Comparison of ENCODE assay signal across 14 cellular contexts in the genomic region with DNA sequence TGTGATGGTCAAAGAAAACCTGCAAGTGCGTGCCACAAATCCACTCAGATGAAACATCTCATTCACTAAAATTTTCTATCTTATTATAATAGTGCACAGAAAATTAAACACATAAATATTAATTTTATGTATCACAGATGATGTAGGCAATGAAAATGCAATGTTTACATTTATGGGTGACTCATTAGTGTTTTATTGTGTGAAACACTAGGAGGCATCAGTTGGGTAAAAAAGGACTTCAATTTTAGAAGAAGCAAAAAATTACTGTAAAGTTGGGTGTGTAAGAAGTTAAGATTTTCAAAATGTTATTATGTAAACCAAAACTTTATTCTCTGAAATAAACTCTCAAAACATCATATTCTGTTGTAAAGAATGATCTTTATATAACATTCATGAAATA. TPM values are rescaled to one million over a fixed set of nuclear protein-coding genes. Genes with fewer than 3 reads are reported as not detected.
DNase-seq lines count a peak whose midpoint lies in the region; ATAC-seq, FAIRE-seq and TF ChIP-seq lines count a peak whose summit lies in the region.
"Had no signal": no experiment of that assay in that cellular context is flagged by ENCODE, and none has a peak within 500 bp of the region (broad histone marks: within the 10 kb centered on the region; RNA-seq: fewer than 3 reads in every experiment).

No MANE protein-coding gene starts in this region.

- H3K4me3 ChIP-seq in OCI-LY1 (ENCODE audit: low read depth, low read length, poor library complexity, severe bottlenecking) (peak overlapping the region; percentile 94), esophagus muscularis mucosa (peak overlapping the region in 1 of 4 donors; percentile 3), thyroid gland (replicated peaks in 1 of 3) (no peak overlapping the region)

- H3K4me1 Mint-ChIP-seq in mesothelial cell of epicardium, result peaks cover 18% of the 10 kb centered on the region

- intact Hi-C loops in esophagus muscularis mucosa (cut with DNase I), result no loop called here
- intact Hi-C loops in thyroid gland (cut with DNase I), result no loop called here

- no peak for TF ChIP-seq POLR2A in esophagus muscularis mucosa (IDR thresholded peaks at IDR 0.05; ENCODE audit: low read depth)
- TF ChIP-seq POLR2A in thyroid gland (IDR thresholded peaks at IDR 0.05), result no peak
- TF ChIP-seq POLR2A in GM12891 (IDR thresholded peaks at IDR 0.05; ENCODE audit: low read depth, low read length), result no peak

- H3K79me2 ChIP-seq in OCI-LY1 (ENCODE audit: insufficient read depth, low read length), result peaks cover 89% of the 10 kb centered on the region

- no peaks in the 10 kb centered on the region for H3F3A ChIP-seq in OCI-LY1 (ENCODE audit: insufficient read depth, low read length)

- H4K20me1 ChIP-seq in OCI-LY1 (ENCODE audit: insufficient read depth, low read length), result no peaks in the 10 kb centered on the region

- peak overlapping the region; percentile 90 for H3K4me2 ChIP-seq in OCI-LY1 (ENCODE audit: low read length)

- no peaks in the 10 kb centered on the region for H3K9me3 ChIP-seq in OCI-LY1 (ENCODE audit: low read length)
- no peaks in the 10 kb centered on the region for H3K9me3 ChIP-seq in esophagus muscularis mucosa
- no peaks in the 10 kb centered on the region for H3K9me3 ChIP-seq in thyroid gland

- H3K27me3 Mint-ChIP-seq in mesothelial cell of epicardium (ENCODE audit: low read depth), result peaks cover 8% of the 10 kb centered on the region

- FAIRE-seq in GM12891 (lab: Jason Lieb, UNC), result no peak
- FAIRE-seq: HepG2 had no signal

- no peak overlapping the region for H2AFZ ChIP-seq in OCI-LY1 (ENCODE audit: low read length)

- H3K4me3 Mint-ChIP-seq in mesothelial cell of epicardium, result no peak overlapping the region

- peak; percentile 23; the same call in 1 of the 2 replicates for TF ChIP-seq CTCF in OCI-LY1 (IDR thresholded peaks at IDR 0.05; ENCODE audit: low read length)
- no peak for TF ChIP-seq CTCF in esophagus muscularis mucosa (IDR thresholded peaks at IDR 0.05)
- no peak for TF ChIP-seq CTCF in thyroid gland (IDR thresholded peaks at IDR 0.05)
- TF ChIP-seq CTCF in mesothelial cell of epicardium (IDR thresholded peaks at IDR 0.05; ENCODE audit: unreplicated experiment), result no peak

- no peak for TF ChIP-seq EP300 in esophagus muscularis mucosa (IDR thresholded peaks at IDR 0.05)

- H3K4me1 ChIP-seq in OCI-LY1 (ENCODE audit: insufficient read depth, low read length, severe bottlenecking) (peaks cover 61% of the 10 kb centered on the region), esophagus muscularis mucosa (peaks cover 18 to 66% (median 56%) of the 10 kb centered on the region in 4 donors), thyroid gland (peaks cover 19 to 27% of the 10 kb centered on the region in 2 donors)

- H3K27me3 ChIP-seq in OCI-LY1 (ENCODE audit: insufficient read depth, low read length) (no peaks in the 10 kb centered on the region), esophagus muscularis mucosa (no peaks in the 10 kb centered on the region), thyroid gland (no peaks in the 10 kb centered on the region)

- no peaks in the 10 kb centered on the region for H3K9me2 ChIP-seq in OCI-LY1 (ENCODE audit: low read depth, low read length)

- DNase-seq in SIG-M5 treated with dmso at 0.1 percent for 504 hours (lab: John Stamatoyannopoulos, UW; ENCODE audit: unreplicated experiment) (peak; percentile 16), SIG-M5 (lab: John Stamatoyannopoulos, UW) (no peak), esophagus muscularis mucosa (ENCODE audit: extremely low spot score) (no peak), thyroid gland (no peak), GM12891 (ENCODE audit: insufficient read length, low spot score) (no peak), mesothelial cell of epicardium (ENCODE audit: low spot score in 2 of 2, unreplicated experiment in 2 of 2) (no peak)
- DNase-seq: activated CD8-positive, alpha-beta memory T cell treated with anti-CD3 and anti-CD28 coated beads for 24 hours; activated naive CD8-positive, alpha-beta T cell treated with anti-CD3 and anti-CD28 coated beads, Interleukin-2, amount 50 U/mL, for 24 hours; GF-D8; NCI-H510A treated with DMSO at 0.1 percent for 48 hours had no signal

- no peak overlapping the region for H3K9ac ChIP-seq in OCI-LY1 (ENCODE audit: low read length)

- H3K36me3 Mint-ChIP-seq in mesothelial cell of epicardium, result no peaks in the 10 kb centered on the region

- no peak for ATAC-seq in HG03095 (IDR thresholded peaks at IDR 0.05; ENCODE audit: unreplicated experiment)
- ATAC-seq: activated naive CD8-positive, alpha-beta T cell treated with anti-CD3 and anti-CD28 coated beads, Interleukin-2, amount 50 U/mL, for 24 hours; HepG2; left lobe of liver had no signal

- H3K27ac ChIP-seq in OCI-LY1 (ENCODE audit: low read depth, low read length, poor library complexity, severe bottlenecking) (peak overlapping the region; percentile 38), esophagus muscularis mucosa (replicated peaks in 1 of 4) (peak overlapping the region in 3 of 4 donors; percentile 31 to 96 (median 61)), thyroid gland (peak overlapping the region; percentile 1 to 49 (median 46))

- H3K36me3 ChIP-seq in OCI-LY1 (ENCODE audit: insufficient read depth, low read length) (peaks cover 4% of the 10 kb centered on the region), esophagus muscularis mucosa (no peaks in the 10 kb centered on the region), thyroid gland (no peaks in the 10 kb centered on the region)

- no peaks in the 10 kb centered on the region for H3K9me3 Mint-ChIP-seq in mesothelial cell of epicardium
- H3K9me3 Mint-ChIP-seq: activated naive CD8-positive, alpha-beta T cell treated with anti-CD3 and anti-CD28 coated beads, Interleukin-2, amount 50 U/mL, for 24 hours had no signal

- no peak overlapping the region for H3K27ac Mint-ChIP-seq in mesothelial cell of epicardium
- H3K27ac Mint-ChIP-seq: activated naive CD8-positive, alpha-beta T cell treated with anti-CD3 and anti-CD28 coated beads, Interleukin-2, amount 50 U/mL, for 24 hours had no signal

- 91% methylated on average over 1 of the region's 1 CpG for WGBS in esophagus muscularis mucosa
- WGBS in thyroid gland, 2 donors, result 82 to 86% methylated on average over 1 of the region's 1 CpG

TF ChIP-seq in GM12891, 5 proteins besides CTCF, POLR2A, EP300 and RAD21:
- TF ChIP-seq SPI1 (IDR thresholded peaks at IDR 0.05; ENCODE audit: low read depth, low read length), result no peak
- no peak for TF ChIP-seq POLR2AphosphoS5 (IDR thresholded peaks at IDR 0.05; ENCODE audit: low read depth, low read length)
- TF ChIP-seq TAF1 (IDR thresholded peaks at IDR 0.05; ENCODE audit: low read depth, low read length), result no peak
- no peak for TF ChIP-seq PAX5 (IDR thresholded peaks at IDR 0.05; ENCODE audit: insufficient read depth, low read length, severe bottlenecking)
- TF ChIP-seq POU2F2 (IDR thresholded peaks at IDR 0.05; ENCODE audit: low read depth, low read length), result no peak

RNA-seq across cellular contexts. Expression of a gene that starts 4.0 kb away (rescaled TPM):
- total RNA-seq in esophagus muscularis mucosa (10 to 100 TPM; 20.8 to 34.3 (median 29.0) TPM), thyroid gland (10 to 100 TPM; 51.0 to 78.6 (median 65.7) TPM), mesothelial cell of epicardium (8.4 to 9.6 TPM (median 9.1 TPM) in 3 replicates)
- 103 TPM for polyA plus RNA-seq in GM12891 (2012; ENCODE audit: low read depth, missing spikeins)
- polyA plus RNA-seq: HepG2 had no signal
